8 cellular contexts compared by ENCODE assay signal in genomic region chr9:38066907-38067610, GRCh38. TPM values are rescaled to one million over a fixed set of nuclear protein-coding genes. Genes with fewer than 3 reads are reported as not detected.
DNase-seq lines count a peak whose midpoint lies in the region; ATAC-seq and TF ChIP-seq lines count a peak whose summit lies in the region.

No MANE protein-coding gene starts in this region.

- H3K27me3 Mint-ChIP-seq in GM23338 (ENCODE audit: insufficient read depth, low read depth, poor library complexity): peaks cover 20% of the 10 kb centered on the region
- H3K27me3 Mint-ChIP-seq in T-helper 17 cell: peaks cover 5% of the 10 kb centered on the region

- no peak overlapping the region for H3K27ac ChIP-seq in GM23338 (ENCODE audit: low read depth)
- H3K27ac ChIP-seq in coronary artery: peak overlapping the region; percentile 83 to 90
- H3K27ac ChIP-seq in lung (ENCODE audit: low read depth in 1 of 2, low read length in 1 of 2): peak overlapping the region; percentile 95 to 96
- peak overlapping the region; percentile 96 to 98 (median 97) for H3K27ac ChIP-seq in stomach

- in situ Hi-C loops in ACHN (cut with HindIII; ENCODE audit: low pct_ligation_motif_present, low pct_unique_long_range_greater_than_20kb, low sequenced_read_pairs): no loop called here

- H3K36me3 ChIP-seq in GM23338 (ENCODE audit: insufficient read depth) (no peaks in the 10 kb centered on the region), lung (ENCODE audit: control insufficient read depth in 2 of 2, insufficient read depth in 2 of 2, low read length in 2 of 2) (no peaks in the 10 kb centered on the region), stomach (no peaks in the 10 kb centered on the region)

- H3K79me2 ChIP-seq in GM23338 (replicated peaks; ENCODE audit: insufficient read depth): peaks cover 48% of the 10 kb centered on the region

- H3K4me2 ChIP-seq in GM23338: peak overlapping the region; percentile 93

- H3K4me1 Mint-ChIP-seq in GM23338 (peaks cover 45% of the 10 kb centered on the region), T-helper 17 cell (peaks cover 21% of the 10 kb centered on the region)

- DNase-seq in GM23338 (ENCODE audit: low spot score) (peak; percentile 45), T-helper 17 cell (no peak), coronary artery (ENCODE audit: low spot score) (peak; percentile 83), lung (ENCODE audit: low spot score) (peak; percentile 63), stomach (peak; percentile 79), NCI-H2196 (lab: John Stamatoyannopoulos, UW; ENCODE audit: unreplicated experiment) (no peak), ACHN (no peak)

- peaks cover 30% of the 10 kb centered on the region for H3K27me3 ChIP-seq in GM23338 (ENCODE audit: insufficient read depth)
- no peaks in the 10 kb centered on the region for H3K27me3 ChIP-seq in lung (ENCODE audit: control insufficient read depth, insufficient read depth)
- peaks cover 0 to 11% (median 0%) of the 10 kb centered on the region in 3 donors for H3K27me3 ChIP-seq in stomach

- H3K9me3 ChIP-seq in T-helper 17 cell (ENCODE audit: control insufficient read depth, low read length, poor library complexity, severe bottlenecking) (no peaks in the 10 kb centered on the region), lung (ENCODE audit: control insufficient read depth in 2 of 2, insufficient read depth in 1 of 2, low read length in 1 of 2) (no peaks in the 10 kb centered on the region), stomach (no peaks in the 10 kb centered on the region)

- H3K4me1 ChIP-seq in GM23338 (ENCODE audit: insufficient read depth) (peaks cover 34% of the 10 kb centered on the region), lung (ENCODE audit: control insufficient read depth in 2 of 2, insufficient read depth in 2 of 2, low read length in 2 of 2) (peaks cover 13 to 16% of the 10 kb centered on the region in 2 donors), stomach (peaks cover 44 to 80% (median 71%) of the 10 kb centered on the region in 4 donors)

- H3K27ac Mint-ChIP-seq in GM23338: no peak overlapping the region
- peak overlapping the region; percentile 14 for H3K27ac Mint-ChIP-seq in T-helper 17 cell

- H3K4me3 Mint-ChIP-seq in GM23338 (peak overlapping the region; percentile 83), T-helper 17 cell (peak overlapping the region; percentile 93)

- ATAC-seq in GM23338: peak; percentile 4
- no peak for ATAC-seq in T-helper 17 cell
- peak; percentile 8 for ATAC-seq in lung (ENCODE audit: insufficient read depth, low FRiP score)
- no peak for ATAC-seq in GM18861 (IDR thresholded peaks at IDR 0.05; ENCODE audit: unreplicated experiment)

- WGBS in lung, 2 donors: 3 to 4% methylated on average over 28 to 31 of the region's 31 CpGs
- WGBS in stomach, 5 donors: 3 to 7% (median 4%) methylated on average over 26 to 31 of the region's 31 CpGs

- no peaks in the 10 kb centered on the region for H3F3A ChIP-seq in GM23338 (replicated peaks; ENCODE audit: low read depth)

- peaks cover 26% of the 10 kb centered on the region for H4K20me1 ChIP-seq in GM23338 (replicated peaks; ENCODE audit: insufficient read depth)

- intact Hi-C loops in stomach (cut with DNase I; ENCODE audit: low total_unique reads): loop anchor here (10.0 kb wide), 1 partner anchor 52 kb away; no protein-coding TSS in a partner anchor

- H3K4me3 ChIP-seq in GM23338 (peak overlapping the region; percentile 72), coronary artery (peak overlapping the region; percentile 84), lung (peak overlapping the region; percentile 83), stomach (peak overlapping the region; percentile 88 to 93 (median 90))

- no peaks in the 10 kb centered on the region; the same call in 2 of the 3 replicates for H3K9me3 Mint-ChIP-seq in GM23338

- no peak for TF ChIP-seq POLR2A in stomach (IDR thresholded peaks at IDR 0.05)

- no peaks in the 10 kb centered on the region for H3K9me2 ChIP-seq in GM23338 (ENCODE audit: insufficient read depth)

- no peak for TF ChIP-seq CTCF in GM23338 (conservative IDR thresholded peaks at IDR 0.05; ENCODE audit: low read depth in 2 of 2)
- no peak for TF ChIP-seq CTCF in coronary artery (IDR thresholded peaks at IDR 0.05)
- TF ChIP-seq CTCF in lung (IDR thresholded peaks at IDR 0.05; ENCODE audit: control extremely low read depth, extremely low read depth): no peak
- no peak for TF ChIP-seq CTCF in stomach (IDR thresholded peaks at IDR 0.05)

- H2AFZ ChIP-seq in GM23338: no peak overlapping the region

- H3K36me3 Mint-ChIP-seq in GM23338 (ENCODE audit: low read depth) (no peaks in the 10 kb centered on the region; the same call in 2 of the 3 replicates), T-helper 17 cell (ENCODE audit: low read depth) (no peaks in the 10 kb centered on the region)

- TF ChIP-seq EP300 in stomach (IDR thresholded peaks at IDR 0.05): no peak

TF ChIP-seq in GM23338, 12 proteins besides CTCF, POLR2A, EP300 and RAD21:
- TF ChIP-seq JUNB (IDR thresholded peaks at IDR 0.05; ENCODE audit: unreplicated experiment) (no peak), EZH2 (IDR thresholded peaks at IDR 0.05; ENCODE audit: low read depth, unreplicated experiment) (peak; percentile 27), ZNF462 (CRISPR knock-in tag; IDR thresholded peaks at IDR 0.05) (no peak), STAT1 (IDR thresholded peaks at IDR 0.05; ENCODE audit: unreplicated experiment) (no peak)

RNA-seq across cellular contexts. Expression of gene SHB, which starts 2.0 kb away (rescaled TPM):
- total RNA-seq in GM23338 (2014; rRNA removed; shearing (Covaris generic)): 8.4 and 14.0 TPM in 2 replicates
- polyA plus RNA-seq in GM23338 (2016; fragmentation: Nextera tagmentation; extraction: Ambion mirVana) (1.5 and 1.7 TPM in 2 replicates), lung (10 to 100 TPM; 10.8 to 13.9 TPM), stomach (1 to 10 TPM; 6.7 to 9.0 (median 7.3) TPM)
- total RNA-seq in T-helper 17 cell (1 to 10 TPM in 1 of 2 donors, under 1 TPM in 1; 0.65 to 1.5 TPM), lung (10 to 100 TPM; 14.8 to 32.3 TPM), stomach (10 to 100 TPM in 3 of 5 donors, 1 to 10 TPM in 2; 3.5 to 37.7 (median 14.8) TPM)

Comparison
In these comparisons a context has a peak if more than half of its experiments do, and no peak if none do; other contexts are left out.
1. ATAC-seq: peak in GM23338 (single experiment) and lung (single experiment); none in T-helper 17 cell (single experiment) and GM18861 (single experiment).
2. DNase-seq: peak in GM23338 (single experiment), coronary artery (single experiment), lung (single experiment) and stomach (single experiment); none in T-helper 17 cell (0 of 3), NCI-H2196 (single experiment) and ACHN (single experiment).
3. Peak in every context shown above with its lines, with median percentiles within 50 percentile points of each other: H3K4me3 ChIP-seq.